19 cellular contexts compared by ENCODE assay signal in the genomic region with DNA sequence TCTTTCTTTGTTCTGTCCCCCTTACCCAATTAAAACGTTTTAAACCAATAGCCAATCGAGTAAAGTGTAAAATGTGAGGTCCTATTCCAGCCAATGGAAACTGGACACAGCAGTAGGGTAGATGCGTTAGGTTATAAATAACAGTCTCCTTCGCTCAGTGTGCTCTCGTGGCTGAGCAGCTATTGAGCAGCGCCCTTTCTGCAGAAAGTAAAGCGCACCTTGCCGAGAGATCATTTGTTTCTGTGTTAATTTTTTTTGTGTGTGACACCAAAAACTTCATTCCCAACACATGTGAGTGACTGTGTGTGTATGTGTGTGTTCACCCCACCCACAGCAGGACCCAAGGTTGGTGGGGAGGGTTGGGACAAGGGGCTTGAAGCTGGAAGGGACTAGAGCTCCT. TPM values are rescaled to one million over a fixed set of nuclear protein-coding genes. Genes with fewer than 3 reads are reported as not detected.
A peak's percentile ranks its signal among the peaks of the same experiment; 100 is the strongest.
DNase-seq lines count a peak whose midpoint lies in the region; ATAC-seq, FAIRE-seq and TF ChIP-seq lines count a peak whose summit lies in the region.
"Had no signal": no experiment of that assay in that cellular context is flagged by ENCODE, and none has a peak within 500 bp of the region (broad histone marks: within the 10 kb centered on the region; RNA-seq: fewer than 3 reads in every experiment).

No MANE protein-coding gene starts in this region.

- H3K36me3 ChIP-seq in HCT116 (ENCODE audit: control insufficient read depth in 1 of 2, insufficient read depth in 2 of 2, low read length in 2 of 2) (no peaks in the 10 kb centered on the region), K562 (ENCODE audit: control insufficient read depth, insufficient read depth, low read length) (no peaks in the 10 kb centered on the region), trophoblast cell (ENCODE audit: control insufficient read depth in 1 of 2, insufficient read depth in 2 of 2, low read length in 2 of 2) (peaks cover 0 to 5% of the 10 kb centered on the region in 2 experiments)
- H3K36me3 ChIP-seq: BE2C, HAP-1 had no signal

- H3K9ac ChIP-seq in HCT116 (ENCODE audit: low read length) (no peak overlapping the region), K562 (ENCODE audit: insufficient read depth in 1 of 2, low read depth in 2 of 2, low read length in 2 of 2) (no peak overlapping the region), trophoblast cell (ENCODE audit: low read length) (no peak overlapping the region)
- H3K9ac ChIP-seq: KMS-11 had no signal

- BruUV-seq in HCT116 (replicated peaks; lab: Mats Ljungman, UMichigan) (no TSS peak), K562 (replicated peaks; lab: Mats Ljungman, UMichigan) (no TSS peak)

- in situ Hi-C loops in K562 (cut with MboI), result no loop called here

- peak overlapping the region; percentile 45 for H2BK12ac ChIP-seq in trophoblast cell (ENCODE audit: low read length)

- H3K14ac ChIP-seq in trophoblast cell (ENCODE audit: low read length), result no peak overlapping the region

- POLR2A ChIA-PET in HCT116 (lab: Charles Lee) (interaction anchor here (1.2 kb wide), 1 partner anchor 14 kb away, joined by 3 read pairs; no protein-coding TSS in a partner anchor), K562 (lab: Yijun Ruan, JAX) (no interaction called here)

- no peak for TF ChIP-seq RAD21 in HCT116 (IDR thresholded peaks at IDR 0.05; ENCODE audit: low read depth)
- TF ChIP-seq RAD21 in K562 (CRISPR knock-in tag; conservative IDR thresholded peaks at IDR 0.05 in 1 of 2, IDR thresholded peaks at IDR 0.05 in 1 of 2), result no peak

- RAD21 ChIA-PET in HCT116 (lab: Charles Lee; ENCODE audit: low non-redundant PET in 1 of 2, low total read pairs in 2 of 2, uncharacterized antibody in 2 of 2, unreplicated experiment in 2 of 2), result no interaction called here

- H4K8ac ChIP-seq in trophoblast cell (ENCODE audit: low read depth, low read length), result no peak overlapping the region

- H2BK120ac ChIP-seq in trophoblast cell (ENCODE audit: insufficient read depth, low read length, poor library complexity), result no peak overlapping the region

- H3K27ac ChIP-seq in HCT116 (ENCODE audit: low read depth, low read length) (no peak overlapping the region), K562 (ENCODE audit: extremely low read depth, low read depth, low read length) (no peak overlapping the region), trophoblast cell (ENCODE audit: low read depth, low read length) (no peak overlapping the region), coronary artery (no peak overlapping the region)
- H3K27ac ChIP-seq: KMS-11 had no signal

- H2AK5ac ChIP-seq in trophoblast cell (ENCODE audit: low read length), result no peak overlapping the region

- peaks cover 7 to 17% of the 10 kb centered on the region in 2 experiments; a peak in 3 of 4 replicates for H3K4me1 ChIP-seq in HCT116 (ENCODE audit: control insufficient read depth in 1 of 2, insufficient read depth in 2 of 2, low read length in 2 of 2)
- H3K4me1 ChIP-seq in K562 (replicated peaks in 1 of 2; ENCODE audit: control insufficient read depth in 2 of 2, insufficient read depth in 2 of 2, low read length in 2 of 2), result peaks cover 9 to 10% of the 10 kb centered on the region in 2 experiments; a peak in 4 of 5 replicates
- H3K4me1 ChIP-seq in trophoblast cell (ENCODE audit: control insufficient read depth in 1 of 2, insufficient read depth in 2 of 2, low read length in 2 of 2), result peaks cover 20 to 21% of the 10 kb centered on the region in 2 experiments
- H3K4me1 ChIP-seq: HAP-1 had no signal

- DNase-seq in HCT116 (ENCODE audit: low read depth, low spot score), result no peak
- DNase-seq in K562 (ENCODE audit: extremely low read depth in 1 of 4, low spot score in 3 of 4), result no peak
- no peak for DNase-seq in trophoblast cell
- DNase-seq in coronary artery (ENCODE audit: low spot score), result no peak
- no peak for DNase-seq in NCI-H1930 (lab: John Stamatoyannopoulos, UW)
- DNase-seq: BE2C; C1 segment of cervical spinal cord; CD4-positive, CD25-positive, alpha-beta regulatory T cell; CD8-positive, alpha-beta memory T cell; COR-L47; DMS 273 treated with DMSO at 0.1 percent for 48 hours; DMS53; DND-41; EL; HFFc6 had no signal

- H3K27me3 ChIP-seq in HCT116 (ENCODE audit: insufficient read depth, low read length) (no peaks in the 10 kb centered on the region), K562 (ENCODE audit: control insufficient read depth in 2 of 2, insufficient read depth in 2 of 2, low read length in 2 of 2) (no peaks in the 10 kb centered on the region), trophoblast cell (ENCODE audit: insufficient read depth, low read length) (no peaks in the 10 kb centered on the region)
- H3K27me3 ChIP-seq: BE2C had no signal

- no peak for TF ChIP-seq EP300 in K562 (IDR thresholded peaks at IDR 0.05; ENCODE audit: low read length)

- no peak for FAIRE-seq in K562 (lab: Jason Lieb, UNC)
- FAIRE-seq: GM12891, GM19239 had no signal

- no peaks in the 10 kb centered on the region for H3K9me2 ChIP-seq in HCT116 (ENCODE audit: insufficient read depth)

- H3K18ac ChIP-seq in trophoblast cell (ENCODE audit: low read length), result no peak overlapping the region

- no peaks in the 10 kb centered on the region for H3K9me1 ChIP-seq in K562 (ENCODE audit: control insufficient read depth, insufficient read depth, low read length)

- H4K20me1 ChIP-seq in HCT116 (ENCODE audit: insufficient read depth), result no peaks in the 10 kb centered on the region
- no peaks in the 10 kb centered on the region for H4K20me1 ChIP-seq in K562 (replicated peaks; ENCODE audit: control insufficient read depth, insufficient read depth, low read length)

- no peak overlapping the region for H3K4me3 ChIP-seq in HCT116 (replicated peaks in 1 of 2; ENCODE audit: low read depth in 1 of 2, low read length in 2 of 2)
- no peak overlapping the region for H3K4me3 ChIP-seq in K562
- no peak overlapping the region for H3K4me3 ChIP-seq in trophoblast cell (ENCODE audit: low read depth, low read length)
- H3K4me3 ChIP-seq in coronary artery, result no peak overlapping the region
- H3K4me3 ChIP-seq: HAP-1 had no signal

- H2AFZ ChIP-seq in HCT116 (ENCODE audit: low read depth, low read length, poor library complexity, severe bottlenecking) (no peak overlapping the region), K562 (ENCODE audit: low read depth, low read length) (no peak overlapping the region), trophoblast cell (ENCODE audit: insufficient read depth, low read length, poor library complexity) (no peak overlapping the region)

- 48% methylated on average over 8 of the region's 8 CpGs for WGBS in K562 (ENCODE audit: insufficient coverage, low coverage, missing lambda C conversion rate)
- WGBS in trophoblast cell (ENCODE audit: extremely low coverage, insufficient coverage, insufficient read length), result no CpG with 5 or more reads among the region's 8 CpGs

- CTCF ChIA-PET in HCT116 (lab: Charles Lee), result no interaction called here
- CTCF ChIA-PET in K562 (lab: Yijun Ruan, JAX; ENCODE audit: low intra/inter-chr PET ratio), result no interaction called here

- H4K12ac ChIP-seq in trophoblast cell (ENCODE audit: low read depth, low read length), result no peak overlapping the region

- H3K4me2 ChIP-seq in HCT116 (ENCODE audit: low read length) (no peak overlapping the region), K562 (ENCODE audit: insufficient read depth, low read length) (no peak overlapping the region), trophoblast cell (ENCODE audit: low read length) (no peak overlapping the region)
- H3K4me2 ChIP-seq: KMS-11 had no signal

- peaks cover 3 to 9% of the 10 kb centered on the region in 2 experiments; a peak in 2 of 4 replicates for H3K9me3 ChIP-seq in HCT116 (ENCODE audit: control insufficient read depth in 1 of 2, insufficient read depth in 1 of 2, low read depth in 1 of 2, low read length in 2 of 2)
- no peaks in the 10 kb centered on the region for H3K9me3 ChIP-seq in K562 (replicated peaks; ENCODE audit: control insufficient read depth, insufficient read depth, low read depth, low read length)
- H3K9me3 ChIP-seq in trophoblast cell (ENCODE audit: insufficient read depth, low read depth, low read length), result peaks cover 20% of the 10 kb centered on the region
- H3K9me3 ChIP-seq: BE2C, HAP-1 had no signal

- peak overlapping the region; percentile 10 for H4K91ac ChIP-seq in trophoblast cell (ENCODE audit: low read depth, low read length)

- ATAC-seq in HCT116 (no peak), K562 (no peak)

- intact Hi-C loops in HCT116 (cut with micrococcal nuclease) (loop anchor here (10.0 kb wide), 1 partner anchor 162 kb away; no protein-coding TSS in a partner anchor), K562 (cut with micrococcal nuclease) (no loop called here)

- H2BK5ac ChIP-seq in trophoblast cell (ENCODE audit: low read depth, low read length, poor library complexity), result no peak overlapping the region

- H3K23ac ChIP-seq in trophoblast cell (ENCODE audit: low read length), result no peak overlapping the region

- H3K79me2 ChIP-seq in HCT116 (ENCODE audit: insufficient read depth, low read length) (no peaks in the 10 kb centered on the region), K562 (ENCODE audit: control insufficient read depth, insufficient read depth, low read length) (no peaks in the 10 kb centered on the region), trophoblast cell (ENCODE audit: control insufficient read depth, insufficient read depth, low read length, poor library complexity) (peaks cover 6% of the 10 kb centered on the region)

- peaks cover 20% of the 10 kb centered on the region for H3K79me1 ChIP-seq in trophoblast cell (ENCODE audit: low read length)

- TF ChIP-seq CTCF in HCT116 (IDR thresholded peaks at IDR 0.05 in 2 of 3, conservative IDR thresholded peaks at IDR 0.05 in 1 of 3; ENCODE audit: borderline replicate concordance in 1 of 3, insufficient read depth in 1 of 3, low read depth in 2 of 3, low read length in 2 of 3), result no peak
- no peak for TF ChIP-seq CTCF in K562 (IDR thresholded peaks at IDR 0.05 in 2 of 3, conservative IDR thresholded peaks at IDR 0.05 in 1 of 3; ENCODE audit: insufficient read depth in 2 of 3, low read depth in 1 of 3, low read length in 3 of 3)
- TF ChIP-seq CTCF in coronary artery (IDR thresholded peaks at IDR 0.05), result no peak

- H3K4ac ChIP-seq in trophoblast cell (ENCODE audit: low read depth, low read length), result no peak overlapping the region

- TF ChIP-seq POLR2A in HCT116 (IDR thresholded peaks at IDR 0.05; ENCODE audit: borderline replicate concordance, extremely low read depth, insufficient read depth, insufficient read length), result no peak
- no peak for TF ChIP-seq POLR2A in K562 (conservative IDR thresholded peaks at IDR 0.05)

RNA-seq across cellular contexts. Expression of a gene that starts 7.2 kb away (rescaled TPM):
- total RNA-seq in HCT116 (2021; ENCODE audit: unreplicated experiment) (4.3 TPM), K562 (2014; rRNA removed) (0.14 and 0.29 TPM in 2 replicates), K562 (2014; rRNA removed; fragmentation: Illumina TruSeq; extraction: Trizol) (0.22 and 0.25 TPM in 2 replicates), K562 (2015; rRNA removed; fragmentation: Illumina TruSeq; extraction: Trizol) (0.19 and 0.43 TPM in 2 replicates), K562 (2021) (0.16 and 0.29 TPM in 2 replicates)
- polyA plus RNA-seq in HCT116 (2012), result 6.8 and 7.4 TPM in 2 replicates
- 0.49 and 0.81 TPM in 2 replicates for total RNA-seq in K562 (2011; cell fraction: chromatin; rRNA removed; ENCODE audit: low replicate concordance)
- 0.33 and 0.66 TPM in 2 replicates for total RNA-seq in K562 (2011; cell fraction: nucleolus; rRNA removed)
- total RNA-seq in K562 (2011; cell fraction: nucleoplasm; rRNA removed), result 0.37 TPM in 1 of 2 replicates, not detected in the other
- polyA plus RNA-seq in K562 (2011; rRNA removed) (0.85 and 1.7 TPM in 2 replicates), K562 (2014; fragmentation: Illumina TruSeq; extraction: Trizol) (0.26 and 0.36 TPM in 2 replicates), K562 (2014; fragmentation: Nextera tagmentation; extraction: Ambion mirVana) (under 1 TPM; 0.06 to 0.08 TPM), K562 (2014; rRNA removed) (0.17 and 0.76 TPM in 2 replicates)
- 0.94 and 2.0 TPM in 2 replicates for polyA plus RNA-seq in K562 (2011; cell fraction: cytosol; rRNA removed)
- polyA plus RNA-seq in K562 (2011; cell fraction: nucleus; rRNA removed), result 0.64 and 1.2 TPM in 2 replicates
- 0.43 and 2.2 TPM in 2 replicates for polyA plus RNA-seq in K562 (2012)
- 0.63 and 1.1 TPM in 2 replicates for polyA minus RNA-seq in K562 (2011; rRNA and poly(A)+ RNA removed)
- polyA minus RNA-seq in K562 (2011; cell fraction: cytosol; rRNA and poly(A)+ RNA removed), result not detected in 2 replicates
- 0.27 and 0.44 TPM in 2 replicates for polyA minus RNA-seq in K562 (2011; cell fraction: nucleus; rRNA and poly(A)+ RNA removed)
- 8.0 and 8.4 TPM in 2 replicates for polyA plus RNA-seq in trophoblast cell (2013)

RNA-seq across cellular contexts. Expression of a gene that starts 14.1 kb away (rescaled TPM):
- total RNA-seq in HCT116 (2021; ENCODE audit: unreplicated experiment) (31.0 TPM), K562 (2014; rRNA removed) (0.18 and 0.69 TPM in 2 replicates), K562 (2014; rRNA removed; fragmentation: Illumina TruSeq; extraction: Trizol) (0.15 and 0.19 TPM in 2 replicates), K562 (2015; rRNA removed; fragmentation: Illumina TruSeq; extraction: Trizol) (not detected in 2 replicates), K562 (2021) (0.20 and 0.22 TPM in 2 replicates)
- 30.0 and 30.2 TPM in 2 replicates for polyA plus RNA-seq in HCT116 (2012)
- not detected in 2 replicates for total RNA-seq in K562 (2011; cell fraction: chromatin; rRNA removed; ENCODE audit: low replicate concordance)
- total RNA-seq in K562 (2011; cell fraction: nucleolus; rRNA removed), result 0.33 TPM in 1 of 2 replicates, not detected in the other
- not detected in 2 replicates for total RNA-seq in K562 (2011; cell fraction: nucleoplasm; rRNA removed)
- polyA plus RNA-seq in K562 (2011; rRNA removed) (0.08 and 0.34 TPM in 2 replicates), K562 (2014; fragmentation: Illumina TruSeq; extraction: Trizol) (not detected in 2 replicates), K562 (2014; fragmentation: Nextera tagmentation; extraction: Ambion mirVana) (not detected), K562 (2014; rRNA removed) (0.23 and 0.28 TPM in 2 replicates)
- 0.58 and 0.78 TPM in 2 replicates for polyA plus RNA-seq in K562 (2011; cell fraction: cytosol; rRNA removed)
- 0.41 TPM in 1 of 2 replicates, not detected in the other for polyA plus RNA-seq in K562 (2011; cell fraction: nucleus; rRNA removed)
- polyA plus RNA-seq in K562 (2012), result 0.10 and 0.18 TPM in 2 replicates
- polyA minus RNA-seq in K562 (2011; rRNA and poly(A)+ RNA removed), result not detected in 2 replicates
- not detected in 2 replicates for polyA minus RNA-seq in K562 (2011; cell fraction: cytosol; rRNA and poly(A)+ RNA removed)
- not detected in 2 replicates for polyA minus RNA-seq in K562 (2011; cell fraction: nucleus; rRNA and poly(A)+ RNA removed)
- polyA plus RNA-seq in trophoblast cell (2013), result 2.7 and 3.0 TPM in 2 replicates

RNA-seq across cellular contexts. Expression of a gene that starts 46.8 kb away (rescaled TPM):
- total RNA-seq in HCT116 (2021; ENCODE audit: unreplicated experiment), result 34.8 TPM
- polyA plus RNA-seq in HCT116 (2012), result 19.0 and 20.8 TPM in 2 replicates
- 25.0 and 49.3 TPM in 2 replicates for total RNA-seq in K562 (2011; cell fraction: chromatin; rRNA removed; ENCODE audit: low replicate concordance)
- 30.9 and 31.7 TPM in 2 replicates for total RNA-seq in K562 (2011; cell fraction: nucleolus; rRNA removed)
- 31.2 and 31.8 TPM in 2 replicates for total RNA-seq in K562 (2011; cell fraction: nucleoplasm; rRNA removed)
- 23.7 and 28.4 TPM in 2 replicates for total RNA-seq in K562 (2014; rRNA removed)
- total RNA-seq in K562 (2014; rRNA removed; fragmentation: Illumina TruSeq; extraction: Trizol), result 8.1 and 9.6 TPM in 2 replicates
- total RNA-seq in K562 (2015; rRNA removed; fragmentation: Illumina TruSeq; extraction: Trizol), result 11.7 and 12.4 TPM in 2 replicates
- 26.3 and 27.8 TPM in 2 replicates for total RNA-seq in K562 (2021)
- polyA plus RNA-seq in K562 (2011; rRNA removed), result 13.9 and 14.0 TPM in 2 replicates
- 17.7 and 40.8 TPM in 2 replicates for polyA plus RNA-seq in K562 (2011; cell fraction: cytosol; rRNA removed)
- 13.2 and 14.3 TPM in 2 replicates for polyA plus RNA-seq in K562 (2011; cell fraction: nucleus; rRNA removed)
- polyA plus RNA-seq in K562 (2012), result 12.8 and 15.3 TPM in 2 replicates
- 15.0 TPM in 2 replicates for polyA plus RNA-seq in K562 (2014; fragmentation: Illumina TruSeq; extraction: Trizol)
- 1 to 10 TPM; 3.3 to 4.6 TPM for polyA plus RNA-seq in K562 (2014; fragmentation: Nextera tagmentation; extraction: Ambion mirVana)
- 25.3 and 27.7 TPM in 2 replicates for polyA plus RNA-seq in K562 (2014; rRNA removed)
- 15.7 and 17.6 TPM in 2 replicates for polyA minus RNA-seq in K562 (2011; rRNA and poly(A)+ RNA removed)
- polyA minus RNA-seq in K562 (2011; cell fraction: cytosol; rRNA and poly(A)+ RNA removed), result 9.4 and 11.2 TPM in 2 replicates
- polyA minus RNA-seq in K562 (2011; cell fraction: nucleus; rRNA and poly(A)+ RNA removed), result 8.2 and 15.8 TPM in 2 replicates
- polyA plus RNA-seq in trophoblast cell (2013), result 10.1 and 11.0 TPM in 2 replicates

RNA-seq across cellular contexts. Expression of a gene that starts 54.9 kb away (rescaled TPM):
- 192 TPM for total RNA-seq in HCT116 (2021; ENCODE audit: unreplicated experiment)
- 201 and 205 TPM in 2 replicates for polyA plus RNA-seq in HCT116 (2012)
- 4.2 and 18.3 TPM in 2 replicates for total RNA-seq in K562 (2011; cell fraction: chromatin; rRNA removed; ENCODE audit: low replicate concordance)
- total RNA-seq in K562 (2011; cell fraction: nucleolus; rRNA removed), result 30.4 and 33.7 TPM in 2 replicates
- total RNA-seq in K562 (2011; cell fraction: nucleoplasm; rRNA removed), result 12.2 and 13.5 TPM in 2 replicates
- 108 and 141 TPM in 2 replicates for total RNA-seq in K562 (2014; rRNA removed)
- 6.0 and 7.2 TPM in 2 replicates for total RNA-seq in K562 (2014; rRNA removed; fragmentation: Illumina TruSeq; extraction: Trizol)
- 25.3 and 29.2 TPM in 2 replicates for total RNA-seq in K562 (2015; rRNA removed; fragmentation: Illumina TruSeq; extraction: Trizol)
- total RNA-seq in K562 (2021), result 81.7 and 82.4 TPM in 2 replicates
- polyA plus RNA-seq in K562 (2011; rRNA removed), result 29.0 and 49.9 TPM in 2 replicates
- polyA plus RNA-seq in K562 (2011; cell fraction: cytosol; rRNA removed), result 81.9 and 251 TPM in 2 replicates
- polyA plus RNA-seq in K562 (2011; cell fraction: nucleus; rRNA removed), result 42.5 and 50.8 TPM in 2 replicates
- polyA plus RNA-seq in K562 (2012), result 45.5 and 82.4 TPM in 2 replicates
- 11.5 and 38.8 TPM in 2 replicates for polyA plus RNA-seq in K562 (2014; fragmentation: Illumina TruSeq; extraction: Trizol)
- polyA plus RNA-seq in K562 (2014; fragmentation: Nextera tagmentation; extraction: Ambion mirVana), result 10 to 100 TPM in 1 of 2 experiments, 1 to 10 TPM in 1; 4.9 to 18.0 TPM
- 126 and 139 TPM in 2 replicates for polyA plus RNA-seq in K562 (2014; rRNA removed)
- polyA minus RNA-seq in K562 (2011; rRNA and poly(A)+ RNA removed), result 2.7 and 3.9 TPM in 2 replicates
- 15.2 and 30.7 TPM in 2 replicates for polyA minus RNA-seq in K562 (2011; cell fraction: cytosol; rRNA and poly(A)+ RNA removed)
- 7.3 and 7.7 TPM in 2 replicates for polyA minus RNA-seq in K562 (2011; cell fraction: nucleus; rRNA and poly(A)+ RNA removed)
- 21.6 and 23.0 TPM in 2 replicates for polyA plus RNA-seq in trophoblast cell (2013)

Comparison
In these comparisons a context has a peak if more than half of its experiments do, and no peak if none do; other contexts are left out.
1. RNA of a gene that starts 14.1 kb away (total RNA-seq): 31.0 TPM in HCT116 (single experiment); 0.15 to 0.69 TPM in K562; every median in the first group is over 10 times any median in the second.